8 cellular contexts compared by ENCODE assay signal in genomic region chr6:26156850-26157149, GRCh38.
DNase-seq lines count a peak whose midpoint lies in the region; ATAC-seq and TF ChIP-seq lines count a peak whose summit lies in the region.

No MANE protein-coding gene starts in this region.

- H3K36me3 ChIP-seq in H7 (replicated peaks; ENCODE audit: control insufficient read depth, insufficient read depth, low read length) (no peaks in the 10 kb centered on the region), SU-DHL-6 (ENCODE audit: low read length) (no peaks in the 10 kb centered on the region)

- H4K20me1 ChIP-seq in SU-DHL-6 (ENCODE audit: low read depth, low read length): no peaks in the 10 kb centered on the region

- no peaks in the 10 kb centered on the region for H3K9me2 ChIP-seq in SU-DHL-6 (replicated peaks; ENCODE audit: insufficient read depth, low read length)

- intact Hi-C loops in posterior vena cava (cut with DNase I): no loop called here

- no peak overlapping the region for H2AFZ ChIP-seq in SU-DHL-6 (ENCODE audit: low read depth, low read length, severe bottlenecking)

- H3K4me3 ChIP-seq in H7 (ENCODE audit: insufficient read depth, low read depth, low read length) (peak overlapping the region; percentile 90), SU-DHL-6 (ENCODE audit: insufficient read depth, low read length, poor library complexity, severe bottlenecking) (peak overlapping the region; percentile 63), fibroblast of mammary gland (ENCODE audit: control insufficient read depth, low read depth, low read length) (peak overlapping the region; percentile 85)

- peak overlapping the region; percentile 96 for H3K27ac ChIP-seq in SU-DHL-6 (ENCODE audit: low read depth, low read length)

- no peaks in the 10 kb centered on the region for H3K36me3 Mint-ChIP-seq in progenitor cell of endocrine pancreas (ENCODE audit: insufficient read depth)

- no peak for ATAC-seq in HG03196 (IDR thresholded peaks at IDR 0.05; ENCODE audit: unreplicated experiment)

- H3K27me3 ChIP-seq in H7 (ENCODE audit: control insufficient read depth, insufficient read depth, low read length) (no peaks in the 10 kb centered on the region), SU-DHL-6 (ENCODE audit: low read length) (no peaks in the 10 kb centered on the region)

- H3F3A ChIP-seq in SU-DHL-6 (ENCODE audit: insufficient read depth): peaks cover 39% of the 10 kb centered on the region

- H3K27me3 Mint-ChIP-seq in progenitor cell of endocrine pancreas: no peaks in the 10 kb centered on the region

- H3K9me3 Mint-ChIP-seq in progenitor cell of endocrine pancreas (ENCODE audit: low read depth): no peaks in the 10 kb centered on the region

- H3K9me3 ChIP-seq in SU-DHL-6 (ENCODE audit: insufficient read depth, low read length): no peaks in the 10 kb centered on the region

- no peak for TF ChIP-seq CTCF in SU-DHL-6 (IDR thresholded peaks at IDR 0.05; ENCODE audit: insufficient read depth, low read length, poor library complexity, severe bottlenecking)
- no peak for TF ChIP-seq CTCF in fibroblast of mammary gland (conservative IDR thresholded peaks at IDR 0.05; ENCODE audit: control insufficient read depth, insufficient read depth, low read depth, low read length)
- TF ChIP-seq CTCF in progenitor cell of endocrine pancreas (IDR thresholded peaks at IDR 0.05; ENCODE audit: unreplicated experiment): no peak
- no peak for TF ChIP-seq CTCF in GM13976 (IDR thresholded peaks at IDR 0.05; ENCODE audit: borderline replicate concordance, control extremely low read depth, extremely low read depth, insufficient read depth, missing control alignments)

- H3K27ac Mint-ChIP-seq in progenitor cell of endocrine pancreas: peak overlapping the region; percentile 99

- no peaks in the 10 kb centered on the region for H3K79me2 ChIP-seq in SU-DHL-6 (ENCODE audit: insufficient read depth, low read length)

- H3K4me1 Mint-ChIP-seq in progenitor cell of endocrine pancreas (ENCODE audit: low read depth): peaks cover 21% of the 10 kb centered on the region

- H3K4me3 Mint-ChIP-seq in progenitor cell of endocrine pancreas (ENCODE audit: low read depth): peak overlapping the region; percentile 91

- in situ Hi-C loops in GM13976 (cut with MboI; ENCODE audit: low sequenced_read_pairs, unreplicated experiment): no loop called here

- H3K9ac ChIP-seq in SU-DHL-6 (ENCODE audit: low read length): peak overlapping the region; percentile 76

- peak overlapping the region; percentile 74 for H3K4me2 ChIP-seq in SU-DHL-6 (ENCODE audit: low read depth, low read length, poor library complexity, severe bottlenecking)

- DNase-seq in H7 (no peak), fibroblast of mammary gland (ENCODE audit: low read depth) (no peak), progenitor cell of endocrine pancreas (ENCODE audit: low spot score, unreplicated experiment) (no peak), posterior vena cava (ENCODE audit: low spot score) (no peak), GM13976 (ENCODE audit: low spot score) (no peak), EL (no peak)
